Comparison of ENCODE assay signal across 9 cellular contexts in the genomic region with DNA sequence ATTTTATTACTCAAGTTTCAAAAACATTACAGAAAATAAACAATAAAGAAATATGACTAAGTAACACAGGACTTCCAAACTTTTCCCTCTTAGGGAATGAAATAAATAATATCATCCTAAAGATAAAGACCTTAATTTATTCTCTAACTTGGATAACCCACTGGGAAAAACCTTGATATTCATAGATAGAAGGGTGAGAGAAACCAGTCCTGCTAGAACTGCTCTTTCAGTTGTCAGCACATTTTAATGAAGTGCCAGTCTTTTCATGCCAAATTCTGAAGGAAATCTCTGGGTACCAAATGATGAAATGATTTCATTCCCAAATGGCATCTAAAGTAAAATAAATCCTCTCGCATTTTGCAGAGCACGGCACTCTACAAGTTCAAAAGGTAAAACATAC.
"Had no signal": no experiment of that assay in that cellular context is flagged by ENCODE, and none has a peak within 500 bp of the region (broad histone marks: within the 10 kb centered on the region; RNA-seq: fewer than 3 reads in every experiment).

No MANE protein-coding gene starts in this region.

- H3K4me1 ChIP-seq: HAP-1 had no signal

- DNase-seq: GM23248, GOT3, H7, H9, HCEC 1CT, HFFc6 had no signal

- H3K27ac ChIP-seq: GM23248 had no signal

- ATAC-seq: GM23338, HCT116 had no signal

- H3K4me3 ChIP-seq: GM23248, GM23338, HAP-1 had no signal

- H3K9me3 ChIP-seq: HAP-1 had no signal

- H3K4me2 ChIP-seq: GM23338 had no signal

- H2AFZ ChIP-seq: GM23248, GM23338 had no signal

- H3K9ac ChIP-seq: GM23248 had no signal

- H3K36me3 ChIP-seq: HAP-1 had no signal
